ENCODE assay signal across 13 cellular contexts in the genomic region with DNA sequence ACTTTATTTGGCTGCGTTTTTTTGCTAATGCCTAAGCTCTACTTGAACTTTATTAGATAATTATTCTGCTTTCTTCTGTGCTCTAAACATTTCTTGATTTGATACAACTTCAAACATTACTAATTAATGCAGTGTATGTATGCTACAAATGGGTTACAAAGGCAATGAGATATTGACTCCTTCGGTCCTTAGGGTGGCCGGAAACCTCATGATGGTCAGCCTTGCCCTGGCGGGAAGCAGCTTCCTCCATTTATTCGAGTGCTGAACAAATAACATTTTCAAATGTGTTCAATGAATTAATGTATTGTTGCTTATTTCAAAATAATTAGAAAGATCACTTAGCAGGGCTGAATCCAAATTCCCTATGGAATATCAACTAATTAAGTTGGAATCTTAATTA. TPM values are rescaled to one million over a fixed set of nuclear protein-coding genes. Genes with fewer than 3 reads are reported as not detected.
DNase-seq lines count a peak whose midpoint lies in the region; ATAC-seq and TF ChIP-seq lines count a peak whose summit lies in the region.
"Had no signal": no experiment of that assay in that cellular context is flagged by ENCODE, and none has a peak within 500 bp of the region (broad histone marks: within the 10 kb centered on the region; RNA-seq: fewer than 3 reads in every experiment).

No MANE protein-coding gene starts in this region.

- no peaks in the 10 kb centered on the region for H3K9me3 Mint-ChIP-seq in activated naive CD4-positive, alpha-beta T cell treated with anti-CD3 and anti-CD28 coated beads for 36 hours
- H3K9me3 Mint-ChIP-seq in stimulated activated naive B cell treated with anti-CD40 and anti-IgM and Interleukin-4, amounts not matched to agents 10 μg/mL and 1 μg/mL and 100 μg/mL, for 72 hours, result peaks cover 1 to 5% of the 10 kb centered on the region in 2 donors
- H3K9me3 Mint-ChIP-seq: WTC11 had no signal

- H3K9ac ChIP-seq in duodenal mucosa (ENCODE audit: low read depth in 1 of 2, low read length in 2 of 2), result no peak overlapping the region

- no peaks in the 10 kb centered on the region; the same call in 1 of the 2 replicates for H3K36me3 ChIP-seq in Panc1 (ENCODE audit: control insufficient read depth, insufficient read depth, low read length)
- H3K36me3 ChIP-seq in duodenal mucosa (ENCODE audit: control insufficient read depth in 1 of 2, insufficient read depth in 2 of 2, low read length in 2 of 2), result no peaks in the 10 kb centered on the region
- H3K36me3 ChIP-seq: gastroesophageal sphincter, MG63, tibial artery had no signal

- H3K27ac Mint-ChIP-seq in activated naive CD4-positive, alpha-beta T cell treated with anti-CD3 and anti-CD28 coated beads for 36 hours, result peak overlapping the region; percentile 5
- H3K27ac Mint-ChIP-seq in stimulated activated naive B cell treated with anti-CD40 and anti-IgM and Interleukin-4, amounts not matched to agents 10 μg/mL and 1 μg/mL and 100 μg/mL, for 72 hours, result no peak overlapping the region
- H3K27ac Mint-ChIP-seq: WTC11 had no signal

- CTCF ChIA-PET in activated naive CD4-positive, alpha-beta T cell treated with anti-CD3 and anti-CD28 coated beads for 36 hours (lab: Charles Lee), result interaction anchor here (1.0 to 1.7 kb wide), 2 partner anchors 36 to 63 kb away, joined by 3 to 8 read pairs; no protein-coding TSS in a partner anchor
- CTCF ChIA-PET in Panc1 (lab: Charles Lee), result no interaction called here

- intact Hi-C loops in activated naive CD4-positive, alpha-beta T cell treated with anti-CD3 and anti-CD28 coated beads for 36 hours (cut with micrococcal nuclease), result no loop called here
- intact Hi-C loops in Panc1 (cut with micrococcal nuclease; ENCODE audit: unreplicated experiment), result no loop called here

- BruUV-seq in Panc1 (replicated peaks; lab: Mats Ljungman, UMichigan), result no TSS peak

- no peak for TF ChIP-seq CTCF in Panc1 (IDR thresholded peaks at IDR 0.05)

- H3K4me1 ChIP-seq in Panc1 (ENCODE audit: control insufficient read depth, insufficient read depth, low read length), result peaks cover 23% of the 10 kb centered on the region
- peaks cover 14 to 28% of the 10 kb centered on the region in 2 donors for H3K4me1 ChIP-seq in duodenal mucosa (ENCODE audit: control insufficient read depth in 1 of 2, insufficient read depth in 2 of 2, low read length in 2 of 2)

- POLR2A ChIA-PET in Panc1 (lab: Charles Lee), result no interaction called here

- H3K4me1 Mint-ChIP-seq in activated naive CD4-positive, alpha-beta T cell treated with anti-CD3 and anti-CD28 coated beads for 36 hours (ENCODE audit: low read depth), result peaks cover 44% of the 10 kb centered on the region
- H3K4me1 Mint-ChIP-seq in stimulated activated naive B cell treated with anti-CD40 and anti-IgM and Interleukin-4, amounts not matched to agents 10 μg/mL and 1 μg/mL and 100 μg/mL, for 72 hours, result peaks cover 42 to 65% of the 10 kb centered on the region in 2 donors

- H3K9me3 ChIP-seq in Panc1 (ENCODE audit: control insufficient read depth, insufficient read depth, low read depth, low read length) (no peaks in the 10 kb centered on the region), duodenal mucosa (ENCODE audit: control insufficient read depth in 1 of 2, low read length in 2 of 2) (no peaks in the 10 kb centered on the region)
- H3K9me3 ChIP-seq: gastroesophageal sphincter, MG63, tibial artery had no signal

- in situ Hi-C loops in Panc1 (cut with HindIII; ENCODE audit: low pct_unique_long_range_greater_than_20kb, low sequenced_read_pairs), result no loop called here

- H3K27me3 Mint-ChIP-seq in activated naive CD4-positive, alpha-beta T cell treated with anti-CD3 and anti-CD28 coated beads for 36 hours (ENCODE audit: low read depth), result no peaks in the 10 kb centered on the region
- H3K27me3 Mint-ChIP-seq in stimulated activated naive B cell treated with anti-CD40 and anti-IgM and Interleukin-4, amounts not matched to agents 10 μg/mL and 1 μg/mL and 100 μg/mL, for 72 hours, result no peaks in the 10 kb centered on the region

- H3K27me3 ChIP-seq in Panc1 (ENCODE audit: control insufficient read depth, insufficient read depth, low read length), result no peaks in the 10 kb centered on the region
- H3K27me3 ChIP-seq in duodenal mucosa (ENCODE audit: control insufficient read depth in 1 of 2, insufficient read depth in 2 of 2, low read length in 2 of 2), result no peaks in the 10 kb centered on the region
- H3K27me3 ChIP-seq: gastroesophageal sphincter, MG63, tibial artery had no signal

- H3K36me3 Mint-ChIP-seq in activated naive CD4-positive, alpha-beta T cell treated with anti-CD3 and anti-CD28 coated beads for 36 hours (ENCODE audit: low read depth), result peaks cover 18% of the 10 kb centered on the region
- peaks cover 11% of the 10 kb centered on the region in 2 donors for H3K36me3 Mint-ChIP-seq in stimulated activated naive B cell treated with anti-CD40 and anti-IgM and Interleukin-4, amounts not matched to agents 10 μg/mL and 1 μg/mL and 100 μg/mL, for 72 hours
- H3K36me3 Mint-ChIP-seq: WTC11 had no signal

- no peak for ATAC-seq in Panc1
- ATAC-seq in stimulated activated naive B cell treated with anti-CD40 and anti-IgM and Interleukin-4, amounts not matched to agents 10 μg/mL and 1 μg/mL and 100 μg/mL, for 72 hours (replicated peaks), result no peak
- ATAC-seq: gastroesophageal sphincter, WTC11 had no signal

- H3K27ac ChIP-seq in Panc1 (ENCODE audit: low read length), result peak overlapping the region; percentile 97; the same call in 1 of the 2 replicates
- H3K27ac ChIP-seq in duodenal mucosa (ENCODE audit: low read depth, low read length), result no peak overlapping the region
- H3K27ac ChIP-seq: gastroesophageal sphincter, tibial artery had no signal

- no peak for DNase-seq in activated naive CD4-positive, alpha-beta T cell treated with anti-CD3 and anti-CD28 coated beads for 36 hours
- no peak for DNase-seq in activated naive CD4-positive, alpha-beta T cell treated with Interleukin-2 at 50 U/mL for 16 hours
- DNase-seq in Panc1 (ENCODE audit: low read depth, low spot score) (no peak), iPS-NIHi11 (ENCODE audit: low spot score) (no peak), NCI-H226 (no peak), NCI-H345 treated with DMSO at 0.1 percent for 48 hours (lab: John Stamatoyannopoulos, UW; ENCODE audit: unreplicated experiment) (no peak)
- no peak for DNase-seq in stimulated activated naive B cell treated with anti-CD40 and anti-IgM and Interleukin-4, amounts not matched to agents 10 μg/mL and 1 μg/mL and 100 μg/mL, for 72 hours
- DNase-seq: DMS79, MG63, tibial artery had no signal

- H3K4me3 Mint-ChIP-seq in activated naive CD4-positive, alpha-beta T cell treated with anti-CD3 and anti-CD28 coated beads for 36 hours, result peak overlapping the region; percentile 32
- peak overlapping the region; percentile 57 to 60 for H3K4me3 Mint-ChIP-seq in stimulated activated naive B cell treated with anti-CD40 and anti-IgM and Interleukin-4, amounts not matched to agents 10 μg/mL and 1 μg/mL and 100 μg/mL, for 72 hours
- H3K4me3 Mint-ChIP-seq: WTC11 had no signal

- H3K4me3 ChIP-seq in Panc1 (ENCODE audit: low read depth in 2 of 2, low read length in 2 of 2), result no peak overlapping the region
- peak overlapping the region; percentile 11 to 41 for H3K4me3 ChIP-seq in duodenal mucosa (ENCODE audit: low read depth in 1 of 2, low read length in 2 of 2)
- H3K4me3 ChIP-seq: gastroesophageal sphincter, MG63, tibial artery had no signal

RNA-seq across cellular contexts. Expression of gene LNPEP, which starts 3.9 kb away (rescaled TPM):
- total RNA-seq in activated naive CD4-positive, alpha-beta T cell treated with anti-CD3 and anti-CD28 coated beads for 36 hours, result 10 to 100 TPM; 76.1 to 77.7 TPM
- total RNA-seq in Panc1 (2021; ENCODE audit: unreplicated experiment), result 46.6 TPM
- polyA plus RNA-seq in Panc1 (2012; ENCODE audit: insufficient read length), result 6.6 TPM

RNA-seq across cellular contexts. Expression of gene ERAP2, which starts 55.7 kb away (rescaled TPM):
- total RNA-seq in activated naive CD4-positive, alpha-beta T cell treated with anti-CD3 and anti-CD28 coated beads for 36 hours, result 100 to 1,000 TPM; 108 to 111 TPM
- 15.5 TPM for total RNA-seq in Panc1 (2021; ENCODE audit: unreplicated experiment)
- 7.6 TPM for polyA plus RNA-seq in Panc1 (2012; ENCODE audit: insufficient read length)

Comparison
In these comparisons a context has a peak if more than half of its experiments do, and no peak if none do; other contexts are left out.
1. H3K4me3 ChIP-seq: peak in duodenal mucosa (2 of 2); none in Panc1 (0 of 2).